Comparison of ENCODE assay signal across 9 cellular contexts in genomic region chr6:15444881-15445280, GRCh38.
DNase-seq lines count a peak whose midpoint lies in the region; ATAC-seq and TF ChIP-seq lines count a peak whose summit lies in the region.
"Had no signal": no experiment of that assay in that cellular context is flagged by ENCODE, and none has a peak within 500 bp of the region (broad histone marks: within the 10 kb centered on the region; RNA-seq: fewer than 3 reads in every experiment).

No MANE protein-coding gene starts in this region.

- no peaks in the 10 kb centered on the region for H3K9me2 ChIP-seq in OCI-LY7 (ENCODE audit: insufficient read depth, low read length)

- H3K4me3 ChIP-seq in OCI-LY7 (ENCODE audit: low read depth, low read length, poor library complexity, severe bottlenecking), result no peak overlapping the region

- no peaks in the 10 kb centered on the region for H3K36me3 ChIP-seq in OCI-LY7 (ENCODE audit: insufficient read depth, low read length)

- no peak overlapping the region for H2AFZ ChIP-seq in OCI-LY7 (ENCODE audit: low read length)

- no peak overlapping the region for H3K4me2 ChIP-seq in OCI-LY7 (ENCODE audit: low read length)

- CTCF ChIA-PET in OCI-LY7 (lab: Charles Lee; ENCODE audit: unreplicated experiment), result interaction anchor here (0.6 to 1.0 kb wide), 2 partner anchors 221 to 295 kb away, joined by 3 read pairs; no protein-coding TSS in a partner anchor
- CTCF ChIA-PET in activated CD4-positive, alpha-beta memory T cell treated with anti-CD3 and anti-CD28 coated beads for 36 hours (lab: Charles Lee), result interaction anchor here (0.9 kb wide), 1 partner anchor 179 kb away, joined by 3 read pairs; no protein-coding TSS in a partner anchor

- no peaks in the 10 kb centered on the region for H3K9me3 ChIP-seq in OCI-LY7 (ENCODE audit: low read length)

- H4K20me1 ChIP-seq in OCI-LY7 (ENCODE audit: insufficient read depth, low read length), result no peaks in the 10 kb centered on the region

- H3K4me1 Mint-ChIP-seq in activated CD4-positive, alpha-beta memory T cell treated with anti-CD3 and anti-CD28 coated beads for 36 hours (ENCODE audit: low read depth), result peaks cover 48% of the 10 kb centered on the region

- peaks cover 13% of the 10 kb centered on the region for H3K4me1 ChIP-seq in OCI-LY7 (ENCODE audit: insufficient read depth, low read length, poor library complexity, severe bottlenecking)

- POLR2A ChIA-PET in OCI-LY7 (lab: Charles Lee), result interaction anchor here (0.5 to 1.6 kb wide), 5 partner anchors 31 to 1315 kb away, joined by 3 to 8 read pairs (median 5); no protein-coding TSS in a partner anchor
- POLR2A ChIA-PET in activated CD4-positive, alpha-beta memory T cell treated with anti-CD3 and anti-CD28 coated beads for 36 hours (lab: Charles Lee), result interaction anchor here (0.7 kb wide), 1 partner anchor 27 kb away, joined by 3 read pairs; no protein-coding TSS in a partner anchor

- no peaks in the 10 kb centered on the region for H3K27me3 Mint-ChIP-seq in activated CD4-positive, alpha-beta memory T cell treated with anti-CD3 and anti-CD28 coated beads for 36 hours

- TF ChIP-seq CTCF in OCI-LY7 (conservative IDR thresholded peaks at IDR 0.05; ENCODE audit: low read length), result peak; percentile 50; the same call in 1 of the 2 replicates

- H3K9me3 Mint-ChIP-seq in activated CD4-positive, alpha-beta memory T cell treated with anti-CD3 and anti-CD28 coated beads for 36 hours, result no peaks in the 10 kb centered on the region

- H3K79me2 ChIP-seq in OCI-LY7 (ENCODE audit: insufficient read depth, low read depth, low read length), result no peaks in the 10 kb centered on the region

- intact Hi-C loops in OCI-LY7 (cut with micrococcal nuclease; ENCODE audit: unreplicated experiment), result loop anchor here (10.0 kb wide), 1 partner anchor 1240 kb away; no protein-coding TSS in a partner anchor
- intact Hi-C loops in activated CD4-positive, alpha-beta memory T cell treated with anti-CD3 and anti-CD28 coated beads for 36 hours (cut with micrococcal nuclease), result no loop called here

- H3K27ac Mint-ChIP-seq in activated CD4-positive, alpha-beta memory T cell treated with anti-CD3 and anti-CD28 coated beads for 36 hours, result no peak overlapping the region

- no TSS peak for BruUV-seq in OCI-LY7 (replicated peaks; lab: Mats Ljungman, UMichigan)

- DNase-seq in COLO829 (ENCODE audit: low spot score) (peak; percentile 86), H4 (ENCODE audit: low spot score) (peak; percentile 72), OCI-LY7 (ENCODE audit: low spot score) (peak; percentile 22), left lobe of liver (ENCODE audit: low spot score) (no peak), GF-D8 (lab: John Stamatoyannopoulos, UW) (no peak), NCI-H774 (lab: John Stamatoyannopoulos, UW) (no peak)
- no peak for DNase-seq in activated CD4-positive, alpha-beta memory T cell treated with anti-CD3 and anti-CD28 coated beads for 36 hours
- DNase-seq: cerebellar nuclear complex had no signal

- H3K4me3 Mint-ChIP-seq in activated CD4-positive, alpha-beta memory T cell treated with anti-CD3 and anti-CD28 coated beads for 36 hours, result no peak overlapping the region

- peaks cover 2% of the 10 kb centered on the region for H3K36me3 Mint-ChIP-seq in activated CD4-positive, alpha-beta memory T cell treated with anti-CD3 and anti-CD28 coated beads for 36 hours

- ATAC-seq in left lobe of liver (peak; percentile 49), GM19324 (IDR thresholded peaks at IDR 0.05; ENCODE audit: low FRiP score, unreplicated experiment) (no peak)

- no peak overlapping the region for H3K27ac ChIP-seq in OCI-LY7 (ENCODE audit: low read depth, low read length, poor library complexity, severe bottlenecking)

Comparison
In these comparisons a context has a peak if more than half of its experiments do, and no peak if none do; other contexts are left out.
1. DNase-seq: peak in COLO829 (single experiment), H4 (single experiment) and OCI-LY7 (single experiment); none in left lobe of liver (single experiment), GF-D8 (single experiment), activated CD4-positive, alpha-beta memory T cell treated with anti-CD3 and anti-CD28 coated beads for 36 hours (single experiment) and NCI-H774 (single experiment).